ENCODE assay signal across 22 cellular contexts in genomic region chr9:123107639-123108285, GRCh38.
DNase-seq lines count a peak whose midpoint lies in the region; ATAC-seq and TF ChIP-seq lines count a peak whose summit lies in the region.
"Had no signal": no experiment of that assay in that cellular context is flagged by ENCODE, and none has a peak within 500 bp of the region (broad histone marks: within the 10 kb centered on the region; RNA-seq: fewer than 3 reads in every experiment).

No MANE protein-coding gene starts in this region.

- in situ Hi-C loops in GM13976 (cut with MboI; ENCODE audit: low sequenced_read_pairs, unreplicated experiment), result no loop called here

- H3K4me1 ChIP-seq in GM23338 (ENCODE audit: insufficient read depth), result peaks cover 12% of the 10 kb centered on the region
- H3K4me1 ChIP-seq in neural progenitor cell, result peaks cover 8% of the 10 kb centered on the region

- no peaks in the 10 kb centered on the region for H3K9me3 ChIP-seq in neural progenitor cell (ENCODE audit: low read depth)
- H3K9me3 ChIP-seq: MG63, ovary, sigmoid colon, tibial nerve had no signal

- H3K27me3 Mint-ChIP-seq in GM23338 (ENCODE audit: insufficient read depth, low read depth, poor library complexity) (peaks cover 23% of the 10 kb centered on the region), neural progenitor cell (ENCODE audit: insufficient read depth, low read depth) (no peaks in the 10 kb centered on the region)
- no peaks in the 10 kb centered on the region for H3K27me3 Mint-ChIP-seq in activated T-helper 2 cell treated with anti-CD3 and anti-CD28 coated beads, Interferon-gamma antibody, Interleukin-2, Interleukin-4, amounts not matched to agents 10 μg/mL and 5 μg/mL and 100 μg/mL, durations not matched to agents 14 hours and 24 hours and 36 hours (ENCODE audit: low read depth)
- H3K27me3 Mint-ChIP-seq: activated naive CD8-positive, alpha-beta T cell treated with anti-CD3 and anti-CD28 coated beads, Interleukin-2, amount 10 ng/mL, durations not matched to agents 7 days and 5 days; brain; CD4-positive, alpha-beta memory T cell had no signal

- no peak overlapping the region for H3K4me3 ChIP-seq in GM23338
- no peak overlapping the region for H3K4me3 ChIP-seq in neural progenitor cell
- H3K4me3 ChIP-seq: MG63, ovary, sigmoid colon, tibial nerve had no signal

- intact Hi-C loops in activated T-helper 2 cell treated with anti-CD3 and anti-CD28 coated beads, Interferon-gamma antibody, Interleukin-2, Interleukin-4, amounts not matched to agents 10 μg/mL and 5 μg/mL and 100 μg/mL, durations not matched to agents 14 hours and 24 hours and 36 hours (cut with micrococcal nuclease), result no loop called here

- H3K27me3 ChIP-seq in GM23338 (ENCODE audit: insufficient read depth), result no peaks in the 10 kb centered on the region
- no peaks in the 10 kb centered on the region for H3K27me3 ChIP-seq in neural progenitor cell
- H3K27me3 ChIP-seq: MG63, ovary, sigmoid colon, tibial nerve had no signal

- no peaks in the 10 kb centered on the region for H3K79me2 ChIP-seq in GM23338 (replicated peaks; ENCODE audit: insufficient read depth)
- no peaks in the 10 kb centered on the region for H3K79me2 ChIP-seq in neural progenitor cell (ENCODE audit: low read depth)

- H3K9me2 ChIP-seq in GM23338 (ENCODE audit: insufficient read depth), result no peaks in the 10 kb centered on the region

- ATAC-seq in GM23338 (peak; percentile 26), GM21576 (IDR thresholded peaks at IDR 0.05; ENCODE audit: unreplicated experiment) (no peak)
- ATAC-seq: activated CD8-positive, alpha-beta T cell treated with anti-CD3 and anti-CD28 coated beads, Interleukin-2, amount 10 ng/mL, durations not matched to agents 7 days and 5 days had no signal

- H3K36me3 ChIP-seq in GM23338 (ENCODE audit: insufficient read depth) (peaks cover 4% of the 10 kb centered on the region), neural progenitor cell (no peaks in the 10 kb centered on the region)
- H3K36me3 ChIP-seq: ovary had no signal

- H3K4me3 Mint-ChIP-seq in GM23338 (no peak overlapping the region), neural progenitor cell (no peak overlapping the region)
- H3K4me3 Mint-ChIP-seq in activated T-helper 2 cell treated with anti-CD3 and anti-CD28 coated beads, Interferon-gamma antibody, Interleukin-2, Interleukin-4, amounts not matched to agents 10 μg/mL and 5 μg/mL and 100 μg/mL, durations not matched to agents 14 hours and 24 hours and 36 hours (ENCODE audit: low read depth), result no peak overlapping the region
- H3K4me3 Mint-ChIP-seq: activated CD8-positive, alpha-beta T cell treated with anti-CD3 and anti-CD28 coated beads, Interleukin-2, amount 10 ng/mL, durations not matched to agents 7 days and 5 days; activated naive CD8-positive, alpha-beta T cell treated with anti-CD3 and anti-CD28 coated beads, Interleukin-2, amount 10 ng/mL, durations not matched to agents 7 days and 5 days; brain; CD4-positive, alpha-beta memory T cell had no signal

- H3K9me3 Mint-ChIP-seq in GM23338, result no peaks in the 10 kb centered on the region
- H3K9me3 Mint-ChIP-seq in activated T-helper 2 cell treated with anti-CD3 and anti-CD28 coated beads, Interferon-gamma antibody, Interleukin-2, Interleukin-4, amounts not matched to agents 10 μg/mL and 5 μg/mL and 100 μg/mL, durations not matched to agents 14 hours and 24 hours and 36 hours, result no peaks in the 10 kb centered on the region
- no peaks in the 10 kb centered on the region for H3K9me3 Mint-ChIP-seq in neural progenitor cell
- H3K9me3 Mint-ChIP-seq: activated naive CD8-positive, alpha-beta T cell treated with anti-CD3 and anti-CD28 coated beads, Interleukin-2, amount 10 ng/mL, durations not matched to agents 7 days and 5 days; brain had no signal

- H3K9ac ChIP-seq in neural progenitor cell, result no peak overlapping the region

- DNase-seq in GM23338 (ENCODE audit: low spot score) (peak; percentile 57), neural progenitor cell (ENCODE audit: low spot score) (no peak), GM13976 (ENCODE audit: low spot score) (no peak), NCI-H1694 (lab: John Stamatoyannopoulos, UW) (no peak)
- DNase-seq in activated T-helper 2 cell treated with anti-CD3 and anti-CD28 coated beads, Interferon-gamma antibody, Interleukin-2, Interleukin-4, amounts not matched to agents 10 μg/mL and 5 μg/mL and 100 μg/mL, durations not matched to agents 14 hours and 24 hours and 36 hours (ENCODE audit: low spot score), result no peak
- DNase-seq: activated CD8-positive, alpha-beta T cell treated with anti-CD3 and anti-CD28 coated beads, Interleukin-2, amount 10 ng/mL, durations not matched to agents 7 days and 5 days; activated naive CD8-positive, alpha-beta T cell treated with anti-CD3 and anti-CD28 coated beads, Interleukin-2, amount 10 ng/mL, durations not matched to agents 7 days and 5 days; activated T-cell treated with anti-CD3 and anti-CD28 coated beads, Interleukin-2, amount 50 U/mL, for 1 hour; CD4-positive, alpha-beta memory T cell; DMS153; mammary epithelial cell; MG63; NCI-H1694 treated with DMSO at 0.1 percent for 48 hours; NCI-H774; ovary; sigmoid colon; WERI-Rb-1 had no signal

- TF ChIP-seq CTCF in GM12874 (IDR thresholded peaks at IDR 0.05; ENCODE audit: insufficient read depth, low read depth, low read length) (0 out of 2 replicates have a peak, but pooled peaks have one; percentile 13), GM23338 (conservative IDR thresholded peaks at IDR 0.05; ENCODE audit: low read depth in 2 of 2) (peak in 1 of 2 experiments; percentile 45; a peak in 2 of 4 replicates), neural progenitor cell (IDR thresholded peaks at IDR 0.05) (peak; percentile 4), GM13976 (IDR thresholded peaks at IDR 0.05; ENCODE audit: borderline replicate concordance, control extremely low read depth, extremely low read depth, insufficient read depth, missing control alignments) (no peak)

- H3F3A ChIP-seq in GM23338 (replicated peaks; ENCODE audit: low read depth) (0 out of 2 replicates have a peak, but pooled peaks cover 1% of the 10 kb centered on the region), neural progenitor cell (ENCODE audit: low read depth) (no peaks in the 10 kb centered on the region)

- H3K27ac ChIP-seq in GM23338 (ENCODE audit: low read depth) (no peak overlapping the region; the same call in 1 of the 2 replicates), neural progenitor cell (no peak overlapping the region)
- H3K27ac ChIP-seq: HL-60, ovary, tibial nerve, WERI-Rb-1 had no signal

- H2AFZ ChIP-seq in GM23338 (no peak overlapping the region), neural progenitor cell (replicated peaks) (no peak overlapping the region)

- peak overlapping the region; percentile 75; the same call in 1 of the 2 replicates for H3K27ac Mint-ChIP-seq in GM23338
- peak overlapping the region; percentile 15 for H3K27ac Mint-ChIP-seq in activated T-helper 2 cell treated with anti-CD3 and anti-CD28 coated beads, Interferon-gamma antibody, Interleukin-2, Interleukin-4, amounts not matched to agents 10 μg/mL and 5 μg/mL and 100 μg/mL, durations not matched to agents 14 hours and 24 hours and 36 hours
- no peak overlapping the region for H3K27ac Mint-ChIP-seq in neural progenitor cell
- H3K27ac Mint-ChIP-seq: activated CD8-positive, alpha-beta T cell treated with anti-CD3 and anti-CD28 coated beads, Interleukin-2, amount 10 ng/mL, durations not matched to agents 7 days and 5 days; activated naive CD8-positive, alpha-beta T cell treated with anti-CD3 and anti-CD28 coated beads, Interleukin-2, amount 10 ng/mL, durations not matched to agents 7 days and 5 days had no signal

- H3K36me3 Mint-ChIP-seq in GM23338 (ENCODE audit: low read depth) (peaks cover 47% of the 10 kb centered on the region), neural progenitor cell (peaks cover 22% of the 10 kb centered on the region)
- peaks cover 4% of the 10 kb centered on the region for H3K36me3 Mint-ChIP-seq in activated T-helper 2 cell treated with anti-CD3 and anti-CD28 coated beads, Interferon-gamma antibody, Interleukin-2, Interleukin-4, amounts not matched to agents 10 μg/mL and 5 μg/mL and 100 μg/mL, durations not matched to agents 14 hours and 24 hours and 36 hours (ENCODE audit: low read depth)

- peaks cover 4% of the 10 kb centered on the region; the same call in 1 of the 2 replicates for H4K20me1 ChIP-seq in GM23338 (replicated peaks; ENCODE audit: insufficient read depth)
- peaks cover 18% of the 10 kb centered on the region for H4K20me1 ChIP-seq in neural progenitor cell (ENCODE audit: low read depth)

- H3K4me1 Mint-ChIP-seq in GM23338 (peaks cover 29% of the 10 kb centered on the region), neural progenitor cell (peaks cover 3% of the 10 kb centered on the region)
- peaks cover 6% of the 10 kb centered on the region for H3K4me1 Mint-ChIP-seq in activated T-helper 2 cell treated with anti-CD3 and anti-CD28 coated beads, Interferon-gamma antibody, Interleukin-2, Interleukin-4, amounts not matched to agents 10 μg/mL and 5 μg/mL and 100 μg/mL, durations not matched to agents 14 hours and 24 hours and 36 hours (ENCODE audit: low read depth)

- H3K4me2 ChIP-seq in GM23338 (no peak overlapping the region), neural progenitor cell (no peak overlapping the region)
